Comparison of ENCODE assay signal across 21 cellular contexts in genomic region chr4:80489798-80490197, GRCh38.
DNase-seq lines count a peak whose midpoint lies in the region; ATAC-seq lines count a peak whose summit lies in the region.
"Had no signal": no experiment of that assay in that cellular context is flagged by ENCODE, and none has a peak within 500 bp of the region (broad histone marks: within the 10 kb centered on the region; RNA-seq: fewer than 3 reads in every experiment).

No MANE protein-coding gene starts in this region.

- H3K4me1 Mint-ChIP-seq in memory B cell = peaks cover 25% of the 10 kb centered on the region
- H3K4me1 Mint-ChIP-seq in stimulated activated effector memory CD8-positive, alpha-beta T cell treated with anti-CD3 and anti-CD28 coated beads, Interleukin-12 subunit alpha, Interleukin-12 subunit beta, amount 100 ng/mL, for 72 hours = peaks cover 26% of the 10 kb centered on the region
- H3K4me1 Mint-ChIP-seq: brain had no signal

- peaks cover 6% of the 10 kb centered on the region for H3K9me3 Mint-ChIP-seq in memory B cell
- H3K9me3 Mint-ChIP-seq in stimulated activated effector memory CD8-positive, alpha-beta T cell treated with anti-CD3 and anti-CD28 coated beads, Interleukin-12 subunit alpha, Interleukin-12 subunit beta, amount 100 ng/mL, for 72 hours = peaks cover 6% of the 10 kb centered on the region
- H3K9me3 Mint-ChIP-seq: brain had no signal

- DNase-seq in memory B cell (ENCODE audit: low spot score in 2 of 2) (no peak), DMS79 (lab: John Stamatoyannopoulos, UW) (no peak), cerebellar nuclear complex (lab: John Stamatoyannopoulos, UW) (no peak)
- DNase-seq in stimulated activated effector memory CD8-positive, alpha-beta T cell treated with anti-CD3 and anti-CD28 coated beads, Interleukin-12 subunit alpha, Interleukin-12 subunit beta, amount 100 ng/mL, for 72 hours (ENCODE audit: low spot score in 2 of 2) = no peak
- DNase-seq: activated CD4-positive, alpha-beta T cell treated with anti-CD3 and anti-CD28 coated beads, Interleukin-2, amount 50 U/mL, for 4 hours; activated CD8-positive, alpha-beta memory T cell treated with anti-CD3 and anti-CD28 coated beads, Interleukin-2, amount 50 U/mL, for 48 hours; Caco-2; effector memory CD8-positive, alpha-beta T cell; GOT3; MM.1S; NCI-H1694; NCI-H748 treated with DMSO at 0.1 percent for 48 hours; T-helper 2 cell; tibial artery; WERI-Rb-1 had no signal

- peaks cover 2% of the 10 kb centered on the region for H3K36me3 Mint-ChIP-seq in memory B cell
- no peaks in the 10 kb centered on the region for H3K36me3 Mint-ChIP-seq in stimulated activated effector memory CD8-positive, alpha-beta T cell treated with anti-CD3 and anti-CD28 coated beads, Interleukin-12 subunit alpha, Interleukin-12 subunit beta, amount 100 ng/mL, for 72 hours
- H3K36me3 Mint-ChIP-seq: brain had no signal

- no peaks in the 10 kb centered on the region for H3K27me3 Mint-ChIP-seq in memory B cell
- H3K27me3 Mint-ChIP-seq: brain; effector memory CD8-positive, alpha-beta T cell; stimulated activated naive CD8-positive, alpha-beta T cell treated with anti-CD3 and anti-CD28 coated beads, Interleukin-15, Interleukin-2, amounts not matched to agents 100 ng/mL and 50 ng/mL, for 24 hours had no signal

- H3K27ac Mint-ChIP-seq in memory B cell = no peak overlapping the region
- no peak overlapping the region for H3K27ac Mint-ChIP-seq in stimulated activated effector memory CD8-positive, alpha-beta T cell treated with anti-CD3 and anti-CD28 coated beads, Interleukin-12 subunit alpha, Interleukin-12 subunit beta, amount 100 ng/mL, for 72 hours
- H3K27ac Mint-ChIP-seq: brain; stimulated activated naive CD8-positive, alpha-beta T cell treated with anti-CD3 and anti-CD28 coated beads, Interleukin-15, Interleukin-2, amounts not matched to agents 100 ng/mL and 50 ng/mL, for 24 hours had no signal

- peak overlapping the region; percentile 25 for H3K4me3 Mint-ChIP-seq in memory B cell
- H3K4me3 Mint-ChIP-seq in stimulated activated effector memory CD8-positive, alpha-beta T cell treated with anti-CD3 and anti-CD28 coated beads, Interleukin-12 subunit alpha, Interleukin-12 subunit beta, amount 100 ng/mL, for 72 hours = no peak overlapping the region
- H3K4me3 Mint-ChIP-seq: brain; effector memory CD8-positive, alpha-beta T cell; stimulated activated naive CD8-positive, alpha-beta T cell treated with anti-CD3 and anti-CD28 coated beads, Interleukin-15, Interleukin-2, amounts not matched to agents 100 ng/mL and 50 ng/mL, for 24 hours had no signal

- peak; percentile 72 for ATAC-seq in GM18861 (IDR thresholded peaks at IDR 0.05; ENCODE audit: unreplicated experiment)
- peak; percentile 61 for ATAC-seq in GM21529 (IDR thresholded peaks at IDR 0.05; ENCODE audit: unreplicated experiment)
- peak; percentile 64 for ATAC-seq in HG03378 (IDR thresholded peaks at IDR 0.05; ENCODE audit: unreplicated experiment)
- ATAC-seq in memory B cell (ENCODE audit: low read depth) = peak; percentile 62
- ATAC-seq in stimulated activated effector memory CD8-positive, alpha-beta T cell treated with anti-CD3 and anti-CD28 coated beads, Interleukin-12 subunit alpha, Interleukin-12 subunit beta, amount 100 ng/mL, for 72 hours = no peak
- ATAC-seq: effector memory CD8-positive, alpha-beta T cell; Panc1 had no signal
